In genomic region chr11:16924462-16924825, GRCh38 we compare ENCODE assay signal across 8 cellular contexts.
DNase-seq lines count a peak whose midpoint lies in the region; ATAC-seq and TF ChIP-seq lines count a peak whose summit lies in the region.

No MANE protein-coding gene starts in this region.

- no peaks in the 10 kb centered on the region for H4K20me1 ChIP-seq in HCT116 (ENCODE audit: insufficient read depth)

- peak overlapping the region; percentile 13 to 55 (median 16) for H3K27ac Mint-ChIP-seq in nephron

- CTCF ChIA-PET in HCT116 (lab: Charles Lee): interaction anchor here (1.6 kb wide), 1 partner anchor 10 kb away, joined by 3 read pairs; no protein-coding TSS in a partner anchor

- peak overlapping the region; percentile 51 to 68 for H3K4me3 ChIP-seq in HCT116 (replicated peaks in 1 of 2; ENCODE audit: low read depth in 1 of 2, low read length in 2 of 2)
- peak overlapping the region; percentile 72 for H3K4me3 ChIP-seq in adipocyte (ENCODE audit: low read length)

- H2AFZ ChIP-seq in HCT116 (ENCODE audit: low read depth, low read length, poor library complexity, severe bottlenecking): no peak overlapping the region

- peak overlapping the region; percentile 80 to 84 (median 84) for H3K4me3 Mint-ChIP-seq in nephron

- H3K4me1 Mint-ChIP-seq in nephron: peaks cover 10% of the 10 kb centered on the region

- in situ Hi-C loops in GM13976 (cut with MboI; ENCODE audit: low sequenced_read_pairs, unreplicated experiment): no loop called here

- no peak for TF ChIP-seq RAD21 in HCT116 (IDR thresholded peaks at IDR 0.05; ENCODE audit: low read depth)

- no peaks in the 10 kb centered on the region for H3K36me3 ChIP-seq in HCT116 (ENCODE audit: control insufficient read depth in 1 of 2, insufficient read depth in 2 of 2, low read length in 2 of 2)
- H3K36me3 ChIP-seq in adipocyte (ENCODE audit: control insufficient read depth, insufficient read depth, low read length, severe bottlenecking): no peaks in the 10 kb centered on the region

- H3K9me2 ChIP-seq in HCT116 (ENCODE audit: insufficient read depth): no peaks in the 10 kb centered on the region

- RAD21 ChIA-PET in HCT116 (lab: Charles Lee; ENCODE audit: low non-redundant PET in 1 of 2, low total read pairs in 2 of 2, uncharacterized antibody in 2 of 2, unreplicated experiment in 2 of 2): no interaction called here

- no peak for TF ChIP-seq POLR2A in HCT116 (IDR thresholded peaks at IDR 0.05; ENCODE audit: borderline replicate concordance, extremely low read depth, insufficient read depth, insufficient read length)

- H3K27me3 ChIP-seq in HCT116 (ENCODE audit: insufficient read depth, low read length) (no peaks in the 10 kb centered on the region), adipocyte (replicated peaks; ENCODE audit: control insufficient read depth, insufficient read depth, low read length) (peaks cover 65% of the 10 kb centered on the region)

- H3K36me3 Mint-ChIP-seq in nephron (ENCODE audit: low read depth): no peaks in the 10 kb centered on the region

- TF ChIP-seq CTCF in GM13976 (IDR thresholded peaks at IDR 0.05; ENCODE audit: borderline replicate concordance, control extremely low read depth, extremely low read depth, insufficient read depth, missing control alignments) (no peak), HCT116 (IDR thresholded peaks at IDR 0.05 in 2 of 3, conservative IDR thresholded peaks at IDR 0.05 in 1 of 3; ENCODE audit: borderline replicate concordance in 1 of 3, insufficient read depth in 1 of 3, low read depth in 2 of 3, low read length in 2 of 3) (no peak), nephron (IDR thresholded peaks at IDR 0.05; ENCODE audit: unreplicated experiment in 3 of 3) (no peak)

- DNase-seq in GM13976 (ENCODE audit: low spot score) (peak; percentile 66), HCT116 (ENCODE audit: low read depth, low spot score) (no peak), adipocyte (ENCODE audit: low read depth) (no peak), NCI-H2081 treated with DMSO at 0.1 percent for 48 hours (lab: John Stamatoyannopoulos, UW) (no peak), NCI-H774 (lab: John Stamatoyannopoulos, UW) (no peak), NCI-H2029 (lab: John Stamatoyannopoulos, UW) (no peak)
- no peak for DNase-seq in stimulated activated CD4-positive, alpha-beta T cell treated with anti-CD3 and anti-CD28 coated beads, Interleukin-2, amount 100 ng/mL, for 48 hours

- intact Hi-C loops in HCT116 (cut with micrococcal nuclease): no loop called here

- peak overlapping the region; percentile 39 for H3K27ac ChIP-seq in HCT116 (ENCODE audit: low read depth, low read length)

- H3K9me3 ChIP-seq in HCT116 (ENCODE audit: control insufficient read depth in 1 of 2, insufficient read depth in 1 of 2, low read depth in 1 of 2, low read length in 2 of 2): no peaks in the 10 kb centered on the region
- no peaks in the 10 kb centered on the region for H3K9me3 ChIP-seq in adipocyte (ENCODE audit: control insufficient read depth, low read length)

- BruUV-seq in HCT116 (replicated peaks; lab: Mats Ljungman, UMichigan): no TSS peak

- H3K4me2 ChIP-seq in HCT116 (ENCODE audit: low read length): peak overlapping the region; percentile 98

- POLR2A ChIA-PET in HCT116 (lab: Charles Lee): interaction anchor here (0.6 to 1.2 kb wide), 2 partner anchors 153 to 170 kb away, joined by 4 to 5 read pairs; partner anchors contain the start of gene RPS13

- no peaks in the 10 kb centered on the region for H3K79me2 ChIP-seq in HCT116 (ENCODE audit: insufficient read depth, low read length)

- H3K27me3 Mint-ChIP-seq in nephron (ENCODE audit: low read depth): peaks cover 95% of the 10 kb centered on the region

- no peaks in the 10 kb centered on the region for H3K9me3 Mint-ChIP-seq in nephron

- H3K4me1 ChIP-seq in HCT116 (ENCODE audit: control insufficient read depth in 1 of 2, insufficient read depth in 2 of 2, low read length in 2 of 2): peaks cover 32 to 53% of the 10 kb centered on the region in 2 experiments
- H3K4me1 ChIP-seq in adipocyte (ENCODE audit: control insufficient read depth, insufficient read depth, low read length): peaks cover 10% of the 10 kb centered on the region

- ATAC-seq in HCT116: peak; percentile 40

- H3K9ac ChIP-seq in HCT116 (ENCODE audit: low read length) (peak overlapping the region; percentile 61), adipocyte (ENCODE audit: low read length) (no peak overlapping the region)

TF ChIP-seq in HCT116, 20 proteins besides CTCF, POLR2A, EP300 and RAD21:
- TF ChIP-seq ZFX (IDR thresholded peaks at IDR 0.05) (no peak), SRF (IDR thresholded peaks at IDR 0.05; ENCODE audit: low read depth) (no peak), POLR2AphosphoS5 (IDR thresholded peaks at IDR 0.05; ENCODE audit: low read depth, low read length) (no peak), EGR1 (IDR thresholded peaks at IDR 0.05; ENCODE audit: low read depth) (no peak), ELF1 (IDR thresholded peaks at IDR 0.05; ENCODE audit: borderline replicate concordance, low read depth) (no peak), MAX (IDR thresholded peaks at IDR 0.05) (no peak), FOSL1 (IDR thresholded peaks at IDR 0.05; ENCODE audit: low read depth) (no peak), ZBTB33 (IDR thresholded peaks at IDR 0.05; ENCODE audit: extremely low read depth, insufficient replicate concordance, low read length) (no peak), CEBPB (IDR thresholded peaks at IDR 0.05; ENCODE audit: low read depth) (no peak), SIN3A (IDR thresholded peaks at IDR 0.05; ENCODE audit: low read depth) (no peak), YY1 (IDR thresholded peaks at IDR 0.05; ENCODE audit: extremely low read depth, insufficient replicate concordance, low read depth, low read length) (no peak)
